In genomic region chr11:110096369-110096976, GRCh38 we compare ENCODE assay signal across 26 cellular contexts. TPM values are rescaled to one million over a fixed set of nuclear protein-coding genes. Genes with fewer than 3 reads are reported as not detected.
DNase-seq lines count a peak whose midpoint lies in the region; ATAC-seq, FAIRE-seq and TF ChIP-seq lines count a peak whose summit lies in the region.
"Had no signal": no experiment of that assay in that cellular context is flagged by ENCODE, and none has a peak within 500 bp of the region (broad histone marks: within the 10 kb centered on the region; RNA-seq: fewer than 3 reads in every experiment).

No MANE protein-coding gene starts in this region.

- CTCF ChIA-PET in A549 (lab: Yijun Ruan, JAX): interaction anchor here (0.6 kb wide), 1 partner anchor 106 kb away, joined by 5 read pairs; no protein-coding TSS in a partner anchor

- no peak for ATAC-seq in A549
- no peak for ATAC-seq in HG02678 (IDR thresholded peaks at IDR 0.05; ENCODE audit: unreplicated experiment)
- no peak for ATAC-seq in Right ventricle myocardium superior (ENCODE audit: poor library complexity)
- ATAC-seq: activated CD4-positive, alpha-beta T cell treated with anti-CD3 and anti-CD28 coated beads for 36 hours; activated CD8-positive, alpha-beta T cell treated with anti-CD3 and anti-CD28 coated beads, Interleukin-2, amount 10 ng/mL, durations not matched to agents 7 days and 5 days; left colon; Right ventricle myocardium inferior had no signal

- TF ChIP-seq CTCF in A549 (IDR thresholded peaks at IDR 0.05): no peak
- no peak for TF ChIP-seq CTCF in epithelial cell of esophagus (IDR thresholded peaks at IDR 0.05; ENCODE audit: insufficient read depth, low read depth, low read length, missing control alignments)

- FAIRE-seq in A549 (lab: Jason Lieb, UNC) (no peak), GM12892 (lab: Jason Lieb, UNC) (peak; percentile 74)
- FAIRE-seq: frontal cortex had no signal

- H3K9me3 ChIP-seq in A549: no peaks in the 10 kb centered on the region
- H3K9me3 ChIP-seq: ascending aorta, thoracic aorta had no signal

- TF ChIP-seq EP300 in A549 (IDR thresholded peaks at IDR 0.05): no peak

- intact Hi-C loops in Right ventricle myocardium superior (cut with DNase I): no loop called here

- DNase-seq in A549 (ENCODE audit: low read depth in 1 of 2, low spot score in 1 of 2) (no peak), GM12892 (ENCODE audit: insufficient read length) (no peak), NCI-H510A (lab: John Stamatoyannopoulos, UW) (peak; percentile 32), epithelial cell of esophagus (ENCODE audit: low read depth) (peak; percentile 39), NCI-H2081 (lab: John Stamatoyannopoulos, UW) (no peak), inferior parietal cortex (ENCODE audit: extremely low spot score) (no peak), Right ventricle myocardium superior (no peak)
- DNase-seq: activated CD4-positive, alpha-beta T cell treated with anti-CD3 and anti-CD28 coated beads for 36 hours; activated CD8-positive, alpha-beta T cell treated with anti-CD3 and anti-CD28 coated beads, Interleukin-2, amount 10 ng/mL, durations not matched to agents 7 days and 5 days; activated gamma-delta T cell; activated naive CD8-positive, alpha-beta T cell treated with anti-CD3 and anti-CD28 coated beads, Interleukin-2, amount 10 ng/mL, durations not matched to agents 7 days and 5 days; central memory CD4-positive, alpha-beta T cell; GF-D8; left colon; mesenchymal stem cell; NCI-H1436; NCI-H2171; NCI-H82; stimulated activated naive CD4-positive, alpha-beta T cell treated with Interleukin-2 at 50 U/mL for 16 hours had no signal

- H3K4me3 ChIP-seq in A549: no peak overlapping the region
- no peak overlapping the region for H3K4me3 ChIP-seq in epithelial cell of esophagus (ENCODE audit: low read length)
- H3K4me3 ChIP-seq: ascending aorta, hepatocyte, thoracic aorta had no signal

- peak overlapping the region; percentile 89; the same call in 2 of the 3 replicates for H3K4me2 ChIP-seq in A549

- TF ChIP-seq POLR2A in A549 (IDR thresholded peaks at IDR 0.05; ENCODE audit: low read length) (no peak), GM12892 (IDR thresholded peaks at IDR 0.05; ENCODE audit: low read depth, low read length) (peak; percentile 35; the same call in 1 of the 2 replicates)

- TF ChIP-seq RAD21 in A549 (conservative IDR thresholded peaks at IDR 0.05 in 1 of 2, IDR thresholded peaks at IDR 0.05 in 1 of 2): no peak

- 70% methylated on average over 6 of the region's 6 CpGs for WGBS in A549 (ENCODE audit: missing lambda C conversion rate)

- H3K4me1 ChIP-seq in A549: peaks cover 56% of the 10 kb centered on the region

- POLR2A ChIA-PET in A549 (lab: Yijun Ruan, JAX): no interaction called here

- H3K27ac ChIP-seq in A549: 0 out of 6 replicates have a peak overlapping the region, but pooled peaks of 1 of the 2 experiments have one; percentile 8
- H3K27ac ChIP-seq: ascending aorta, hepatocyte, thoracic aorta had no signal

TF ChIP-seq in A549, 52 proteins besides CTCF, POLR2A, EP300 and RAD21:
- TF ChIP-seq EHMT2 (IDR thresholded peaks at IDR 0.05; ENCODE audit: low read depth) (no peak), FOSL2 (IDR thresholded peaks at IDR 0.05) (no peak), FOSL2 (CRISPR knock-in tag; IDR thresholded peaks at IDR 0.05) (no peak), ELK1 (IDR thresholded peaks at IDR 0.05; ENCODE audit: low read depth, low read length) (no peak), KDM1A (IDR thresholded peaks at IDR 0.05; ENCODE audit: low read depth) (no peak), POLR2AphosphoS2 (conservative IDR thresholded peaks at IDR 0.05; ENCODE audit: low read length) (no peak), KDM5A (IDR thresholded peaks at IDR 0.05) (no peak), TP53 (CRISPR knock-in tag; IDR thresholded peaks at IDR 0.05) (no peak), HDAC2 (IDR thresholded peaks at IDR 0.05) (no peak), HOXA7 (CRISPR knock-in tag; IDR thresholded peaks at IDR 0.05) (no peak), USF2 (IDR thresholded peaks at IDR 0.05) (no peak), HEYL (CRISPR knock-in tag; IDR thresholded peaks at IDR 0.05) (no peak)

RNA-seq across cellular contexts. Expression of gene ZC3H12C, which starts 3.3 kb away (rescaled TPM):
- polyA plus RNA-seq in A549 (2011; rRNA removed) (11.9 and 12.4 TPM in 2 replicates), A549 (2017; fragmentation: RNase III; extraction: RNeasy Plus Mini Kit Qiagen cat#74134 plus additional on column Dnase treatment) (3.1 to 3.2 TPM (median 3.1 TPM) in 3 replicates)
- polyA plus RNA-seq in A549 (2012; cell fraction: cytosol; rRNA removed): 2.4 and 3.1 TPM in 2 replicates
- polyA plus RNA-seq in A549 (2012; cell fraction: nucleus; rRNA removed): 5.6 TPM in 2 replicates
- 13.1 and 13.9 TPM in 2 replicates for polyA minus RNA-seq in A549 (2011; rRNA and poly(A)+ RNA removed)
- polyA plus RNA-seq in GM12892 (2012; ENCODE audit: missing spikeins): 15.0 TPM
- 16.1 TPM for total RNA-seq in Right ventricle myocardium superior
- total RNA-seq: OCI-LY7 had no signal

Comparison
In these comparisons a context has a peak if more than half of its experiments do, and no peak if none do; other contexts are left out.
1. DNase-seq: peak in NCI-H510A (single experiment) and epithelial cell of esophagus (single experiment); none in A549 (0 of 2), GM12892 (single experiment), NCI-H2081 (0 of 2), inferior parietal cortex (single experiment) and Right ventricle myocardium superior (single experiment).